Comparison of ENCODE assay signal across 13 cellular contexts in the genomic region with DNA sequence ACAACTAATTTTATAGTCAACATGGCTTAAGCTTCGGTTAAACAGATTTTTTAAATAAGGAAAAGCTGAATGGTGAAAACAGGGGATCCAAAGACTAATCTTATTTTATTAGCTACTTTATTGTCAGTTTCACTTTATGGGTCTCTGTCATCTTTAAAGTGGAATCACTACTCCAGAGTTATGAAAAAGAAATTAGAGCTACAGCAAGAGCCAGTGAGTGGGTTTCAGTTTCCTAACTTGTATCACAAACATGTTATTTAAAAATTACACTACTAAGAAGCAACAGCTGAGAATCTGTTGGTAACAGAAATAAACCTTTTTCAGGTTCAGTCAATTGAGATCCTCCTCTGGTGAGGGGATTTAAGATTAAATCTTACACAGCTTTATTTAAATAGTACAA. TPM values are rescaled to one million over a fixed set of nuclear protein-coding genes. Genes with fewer than 3 reads are reported as not detected.
DNase-seq lines count a peak whose midpoint lies in the region; ATAC-seq and TF ChIP-seq lines count a peak whose summit lies in the region.
"Had no signal": no experiment of that assay in that cellular context is flagged by ENCODE, and none has a peak within 500 bp of the region (broad histone marks: within the 10 kb centered on the region; RNA-seq: fewer than 3 reads in every experiment).

No MANE protein-coding gene starts in this region.

- no peaks in the 10 kb centered on the region for H3K9me2 ChIP-seq in GM23338 (ENCODE audit: insufficient read depth)

- H3K4me1 ChIP-seq in ACC112 (ENCODE audit: control insufficient read depth, insufficient read depth, low read length, unreplicated experiment) (peaks cover 21% of the 10 kb centered on the region), GM23338 (ENCODE audit: insufficient read depth) (no peaks in the 10 kb centered on the region)
- H3K4me1 ChIP-seq: SJCRH30 had no signal

- H3K27ac Mint-ChIP-seq in T-helper 17 cell (peak overlapping the region; percentile 24), GM23338 (no peak overlapping the region)

- H3K27me3 ChIP-seq in ACC112 (ENCODE audit: insufficient read depth, low read length) (no peaks in the 10 kb centered on the region), WERI-Rb-1 (ENCODE audit: insufficient read depth, low read depth, severe bottlenecking) (no peaks in the 10 kb centered on the region), GM23338 (ENCODE audit: insufficient read depth) (no peaks in the 10 kb centered on the region)
- H3K27me3 ChIP-seq: SJCRH30 had no signal

- no peaks in the 10 kb centered on the region for H3K9me3 Mint-ChIP-seq in GM23338

- ATAC-seq in GM19025 (IDR thresholded peaks at IDR 0.05; ENCODE audit: low read depth, unreplicated experiment) = peak; percentile 70
- ATAC-seq in HG02884 (IDR thresholded peaks at IDR 0.05; ENCODE audit: unreplicated experiment) = peak; percentile 82
- no peak for ATAC-seq in T-helper 17 cell
- ATAC-seq in GM23338 = no peak

- H3K27ac ChIP-seq in ACC112 (ENCODE audit: low read depth, low read length) (peak overlapping the region; percentile 31; the same call in 1 of the 2 replicates), WERI-Rb-1 (no peak overlapping the region), GM23338 (ENCODE audit: low read depth) (no peak overlapping the region)
- H3K27ac ChIP-seq: epithelial cell of prostate, SJCRH30 had no signal

- peaks cover 37% of the 10 kb centered on the region for H3K36me3 ChIP-seq in ACC112 (ENCODE audit: insufficient read depth, low read length)
- peaks cover 69% of the 10 kb centered on the region for H3K36me3 ChIP-seq in WERI-Rb-1
- peaks cover 30% of the 10 kb centered on the region for H3K36me3 ChIP-seq in GM23338 (ENCODE audit: insufficient read depth)

- no peak for DNase-seq in T-helper 17 cell
- no peak for DNase-seq in NCI-H128 (lab: John Stamatoyannopoulos, UW; ENCODE audit: unreplicated experiment)
- DNase-seq in NCI-H187 (lab: John Stamatoyannopoulos, UW) = no peak
- DNase-seq in WERI-Rb-1 = no peak
- no peak for DNase-seq in GM23338 (ENCODE audit: low spot score)
- DNase-seq: activated gamma-delta T cell treated with Interleukin-2 at 50 U/mL for 16 hours, midbrain, NCI-H1092, SJCRH30 had no signal

- no peaks in the 10 kb centered on the region for H3F3A ChIP-seq in GM23338 (replicated peaks; ENCODE audit: low read depth)

- H3K36me3 Mint-ChIP-seq in T-helper 17 cell (ENCODE audit: low read depth) (peaks cover 8% of the 10 kb centered on the region), GM23338 (ENCODE audit: low read depth) (peaks cover 59% of the 10 kb centered on the region)

- H3K9me3 ChIP-seq in T-helper 17 cell (ENCODE audit: control insufficient read depth, low read length, poor library complexity, severe bottlenecking) = no peaks in the 10 kb centered on the region
- H3K9me3 ChIP-seq in WERI-Rb-1 (ENCODE audit: severe bottlenecking) = no peaks in the 10 kb centered on the region
- H3K9me3 ChIP-seq: SJCRH30 had no signal

- peaks cover 30% of the 10 kb centered on the region for H3K4me1 Mint-ChIP-seq in T-helper 17 cell
- H3K4me1 Mint-ChIP-seq in GM23338 = no peaks in the 10 kb centered on the region

- peaks cover 8% of the 10 kb centered on the region; the same call in 1 of the 2 replicates for H4K20me1 ChIP-seq in GM23338 (replicated peaks; ENCODE audit: insufficient read depth)

- H3K4me3 Mint-ChIP-seq in T-helper 17 cell = no peak overlapping the region
- no peak overlapping the region for H3K4me3 Mint-ChIP-seq in GM23338

- no peaks in the 10 kb centered on the region for H3K27me3 Mint-ChIP-seq in T-helper 17 cell
- H3K27me3 Mint-ChIP-seq in GM23338 (ENCODE audit: insufficient read depth, low read depth, poor library complexity) = peaks cover 4% of the 10 kb centered on the region

- H2AFZ ChIP-seq in ACC112 (ENCODE audit: low read length, unreplicated experiment) = no peak overlapping the region
- H2AFZ ChIP-seq in GM23338 = no peak overlapping the region

- no peak overlapping the region for H3K4me2 ChIP-seq in GM23338

- H3K4me3 ChIP-seq in ACC112 (ENCODE audit: low read depth, low read length) = peak overlapping the region; percentile 51
- H3K4me3 ChIP-seq in WERI-Rb-1 (ENCODE audit: low read depth, low read length) = no peak overlapping the region
- H3K4me3 ChIP-seq in GM23338 = no peak overlapping the region
- H3K4me3 ChIP-seq: SJCRH30 had no signal

- TF ChIP-seq CTCF in WERI-Rb-1 (IDR thresholded peaks at IDR 0.05; ENCODE audit: low read depth, low read length) = no peak
- TF ChIP-seq CTCF in GM23338 (conservative IDR thresholded peaks at IDR 0.05; ENCODE audit: low read depth in 2 of 2) = no peak

- peaks cover 70% of the 10 kb centered on the region for H3K79me2 ChIP-seq in ACC112 (ENCODE audit: control insufficient read depth, insufficient read depth, low read length, unreplicated experiment)
- H3K79me2 ChIP-seq in GM23338 (replicated peaks; ENCODE audit: insufficient read depth) = peaks cover 54% of the 10 kb centered on the region

TF ChIP-seq in GM23338, 12 proteins besides CTCF, POLR2A, EP300 and RAD21:
- TF ChIP-seq EZH2phosphoT487 (IDR thresholded peaks at IDR 0.05; ENCODE audit: unreplicated experiment) (no peak), CREB1 (CRISPR knock-in tag; IDR thresholded peaks at IDR 0.05; ENCODE audit: low read depth) (no peak), ZNF331 (CRISPR knock-in tag; IDR thresholded peaks at IDR 0.05; ENCODE audit: low read depth) (no peak)
- TF ChIP-seq, protein P1, sequence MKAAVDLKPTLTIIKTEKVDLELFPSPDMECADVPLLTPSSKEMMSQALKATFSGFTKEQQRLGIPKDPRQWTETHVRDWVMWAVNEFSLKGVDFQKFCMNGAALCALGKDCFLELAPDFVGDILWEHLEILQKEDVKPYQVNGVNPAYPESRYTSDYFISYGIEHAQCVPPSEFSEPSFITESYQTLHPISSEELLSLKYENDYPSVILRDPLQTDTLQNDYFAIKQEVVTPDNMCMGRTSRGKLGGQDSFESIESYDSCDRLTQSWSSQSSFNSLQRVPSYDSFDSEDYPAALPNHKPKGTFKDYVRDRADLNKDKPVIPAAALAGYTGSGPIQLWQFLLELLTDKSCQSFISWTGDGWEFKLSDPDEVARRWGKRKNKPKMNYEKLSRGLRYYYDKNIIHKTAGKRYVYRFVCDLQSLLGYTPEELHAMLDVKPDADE (IDR thresholded peaks at IDR 0.05) = no peak
TF ChIP-seq in GM23338: peak in this region for 0.

RNA-seq across cellular contexts. Expression of a gene that starts 10.0 kb away (rescaled TPM):
- total RNA-seq in T-helper 17 cell = 100 to 1,000 TPM; 124 to 134 TPM
- total RNA-seq in GM23338 (2014; rRNA removed; shearing (Covaris generic)) = 22.6 and 23.9 TPM in 2 replicates
- polyA plus RNA-seq in GM23338 (2016; fragmentation: Nextera tagmentation; extraction: Ambion mirVana) = 65.6 and 83.5 TPM in 2 replicates

RNA-seq across cellular contexts. Expression of a gene that starts 50.7 kb away (rescaled TPM):
- 10 to 100 TPM; 18.0 to 18.7 TPM for total RNA-seq in T-helper 17 cell
- 119 and 124 TPM in 2 replicates for total RNA-seq in GM23338 (2014; rRNA removed; shearing (Covaris generic))
- 47.5 and 58.0 TPM in 2 replicates for polyA plus RNA-seq in GM23338 (2016; fragmentation: Nextera tagmentation; extraction: Ambion mirVana)

Comparison
In these comparisons a context has a peak if more than half of its experiments do, and no peak if none do; other contexts are left out.
1. ATAC-seq: peak in GM19025 (single experiment) and HG02884 (single experiment); none in T-helper 17 cell (single experiment) and GM23338 (single experiment).